ENCODE assay signal across 1 cellular context in the genomic region with DNA sequence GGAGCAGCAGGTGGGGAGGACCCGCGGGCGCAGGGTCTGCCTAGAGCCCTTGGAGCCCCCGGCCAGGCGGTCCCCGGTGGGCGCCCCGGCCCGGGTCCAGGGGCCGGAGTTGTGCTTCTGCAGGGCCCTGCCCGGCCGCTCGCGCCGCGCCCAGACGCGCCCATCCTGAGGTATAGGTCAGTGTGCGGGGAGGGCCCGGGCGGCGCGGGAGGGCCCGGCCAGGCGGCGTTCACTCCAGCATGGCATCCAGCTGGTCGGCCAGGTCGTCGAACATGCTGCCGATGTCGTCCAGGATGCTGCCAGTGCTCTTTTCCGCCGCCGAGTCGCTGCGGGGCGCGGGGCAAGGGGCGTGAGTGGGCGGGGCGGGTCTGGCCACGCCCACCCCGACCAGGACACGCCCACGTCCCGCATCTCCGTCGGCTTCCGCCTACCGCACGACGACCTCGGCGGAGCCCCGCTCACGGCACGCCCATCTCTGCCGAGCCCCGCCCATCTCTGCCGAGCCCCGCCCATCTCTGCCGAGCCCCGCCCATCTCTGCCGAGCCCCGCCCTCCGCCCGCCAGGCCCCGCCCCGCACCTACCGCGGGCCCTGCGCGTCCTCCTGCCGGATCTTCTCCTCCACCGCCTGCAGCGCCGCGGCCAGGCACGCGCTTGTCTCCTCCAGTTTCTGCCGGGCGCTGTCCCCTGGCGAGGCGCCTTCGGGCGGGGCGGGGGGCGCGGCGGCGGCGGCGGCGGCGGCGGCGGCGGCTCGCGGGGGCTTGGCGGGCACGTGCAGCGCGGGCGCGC.
TF ChIP-seq lines count a peak whose summit lies in the region.

No MANE protein-coding gene starts in this region.

TF ChIP-seq in K562, 482 proteins besides CTCF, POLR2A, EP300 and RAD21 (continues in another document):
- TF ChIP-seq ZNF184 (CRISPR knock-in tag; IDR thresholded peaks at IDR 0.05), result no peak
- TF ChIP-seq SPI1 (IDR thresholded peaks at IDR 0.05; ENCODE audit: borderline replicate concordance, low read depth, low read length), result no peak
- TF ChIP-seq, protein P1, sequence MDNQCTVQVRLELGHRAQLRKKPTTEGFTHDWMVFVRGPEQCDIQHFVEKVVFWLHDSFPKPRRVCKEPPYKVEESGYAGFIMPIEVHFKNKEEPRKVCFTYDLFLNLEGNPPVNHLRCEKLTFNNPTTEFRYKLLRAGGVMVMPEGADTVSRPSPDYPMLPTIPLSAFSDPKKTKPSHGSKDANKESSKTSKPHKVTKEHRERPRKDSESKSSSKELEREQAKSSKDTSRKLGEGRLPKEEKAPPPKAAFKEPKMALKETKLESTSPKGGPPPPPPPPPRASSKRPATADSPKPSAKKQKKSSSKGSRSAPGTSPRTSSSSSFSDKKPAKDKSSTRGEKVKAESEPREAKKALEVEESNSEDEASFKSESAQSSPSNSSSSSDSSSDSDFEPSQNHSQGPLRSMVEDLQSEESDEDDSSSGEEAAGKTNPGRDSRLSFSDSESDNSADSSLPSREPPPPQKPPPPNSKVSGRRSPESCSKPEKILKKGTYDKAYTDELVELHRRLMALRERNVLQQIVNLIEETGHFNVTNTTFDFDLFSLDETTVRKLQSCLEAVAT (IDR thresholded peaks at IDR 0.05), result no peak
- TF ChIP-seq ESRRB (CRISPR knock-in tag; IDR thresholded peaks at IDR 0.05; ENCODE audit: borderline replicate concordance), result no peak
- TF ChIP-seq PHB (CRISPR knock-in tag; IDR thresholded peaks at IDR 0.05), result no peak
- TF ChIP-seq ZNF197 (CRISPR knock-in tag; IDR thresholded peaks at IDR 0.05; ENCODE audit: low read depth), result no peak
- TF ChIP-seq, protein P2, sequence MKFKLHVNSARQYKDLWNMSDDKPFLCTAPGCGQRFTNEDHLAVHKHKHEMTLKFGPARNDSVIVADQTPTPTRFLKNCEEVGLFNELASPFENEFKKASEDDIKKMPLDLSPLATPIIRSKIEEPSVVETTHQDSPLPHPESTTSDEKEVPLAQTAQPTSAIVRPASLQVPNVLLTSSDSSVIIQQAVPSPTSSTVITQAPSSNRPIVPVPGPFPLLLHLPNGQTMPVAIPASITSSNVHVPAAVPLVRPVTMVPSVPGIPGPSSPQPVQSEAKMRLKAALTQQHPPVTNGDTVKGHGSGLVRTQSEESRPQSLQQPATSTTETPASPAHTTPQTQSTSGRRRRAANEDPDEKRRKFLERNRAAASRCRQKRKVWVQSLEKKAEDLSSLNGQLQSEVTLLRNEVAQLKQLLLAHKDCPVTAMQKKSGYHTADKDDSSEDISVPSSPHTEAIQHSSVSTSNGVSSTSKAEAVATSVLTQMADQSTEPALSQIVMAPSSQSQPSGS (CRISPR knock-in tag; IDR thresholded peaks at IDR 0.05), result no peak
- TF ChIP-seq, protein P3, sequence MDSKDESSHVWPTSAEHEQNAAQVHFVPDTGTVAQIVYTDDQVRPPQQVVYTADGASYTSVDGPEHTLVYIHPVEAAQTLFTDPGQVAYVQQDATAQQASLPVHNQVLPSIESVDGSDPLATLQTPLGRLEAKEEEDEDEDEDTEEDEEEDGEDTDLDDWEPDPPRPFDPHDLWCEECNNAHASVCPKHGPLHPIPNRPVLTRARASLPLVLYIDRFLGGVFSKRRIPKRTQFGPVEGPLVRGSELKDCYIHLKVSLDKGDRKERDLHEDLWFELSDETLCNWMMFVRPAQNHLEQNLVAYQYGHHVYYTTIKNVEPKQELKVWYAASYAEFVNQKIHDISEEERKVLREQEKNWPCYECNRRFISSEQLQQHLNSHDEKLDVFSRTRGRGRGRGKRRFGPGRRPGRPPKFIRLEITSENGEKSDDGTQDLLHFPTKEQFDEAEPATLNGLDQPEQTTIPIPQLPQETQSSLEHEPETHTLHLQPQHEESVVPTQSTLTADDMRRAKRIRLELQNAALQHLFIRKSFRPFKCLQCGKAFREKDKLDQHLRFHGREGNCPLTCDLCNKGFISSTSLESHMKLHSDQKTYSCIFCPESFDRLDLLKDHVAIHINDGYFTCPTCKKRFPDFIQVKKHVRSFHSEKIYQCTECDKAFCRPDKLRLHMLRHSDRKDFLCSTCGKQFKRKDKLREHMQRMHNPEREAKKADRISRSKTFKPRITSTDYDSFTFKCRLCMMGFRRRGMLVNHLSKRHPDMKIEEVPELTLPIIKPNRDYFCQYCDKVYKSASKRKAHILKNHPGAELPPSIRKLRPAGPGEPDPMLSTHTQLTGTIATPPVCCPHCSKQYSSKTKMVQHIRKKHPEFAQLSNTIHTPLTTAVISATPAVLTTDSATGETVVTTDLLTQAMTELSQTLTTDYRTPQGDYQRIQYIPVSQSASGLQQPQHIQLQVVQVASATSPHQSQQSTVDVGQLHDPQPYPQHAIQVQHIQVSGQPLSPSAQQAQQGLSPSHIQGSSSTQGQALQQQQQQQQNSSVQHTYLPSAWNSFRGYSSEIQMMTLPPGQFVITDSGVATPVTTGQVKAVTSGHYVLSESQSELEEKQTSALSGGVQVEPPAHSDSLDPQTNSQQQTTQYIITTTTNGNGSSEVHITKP (IDR thresholded peaks at IDR 0.05; ENCODE audit: partially characterized antibody), result no peak
- TF ChIP-seq ELF1 (tag; IDR thresholded peaks at IDR 0.05), result no peak
- TF ChIP-seq, protein P4, sequence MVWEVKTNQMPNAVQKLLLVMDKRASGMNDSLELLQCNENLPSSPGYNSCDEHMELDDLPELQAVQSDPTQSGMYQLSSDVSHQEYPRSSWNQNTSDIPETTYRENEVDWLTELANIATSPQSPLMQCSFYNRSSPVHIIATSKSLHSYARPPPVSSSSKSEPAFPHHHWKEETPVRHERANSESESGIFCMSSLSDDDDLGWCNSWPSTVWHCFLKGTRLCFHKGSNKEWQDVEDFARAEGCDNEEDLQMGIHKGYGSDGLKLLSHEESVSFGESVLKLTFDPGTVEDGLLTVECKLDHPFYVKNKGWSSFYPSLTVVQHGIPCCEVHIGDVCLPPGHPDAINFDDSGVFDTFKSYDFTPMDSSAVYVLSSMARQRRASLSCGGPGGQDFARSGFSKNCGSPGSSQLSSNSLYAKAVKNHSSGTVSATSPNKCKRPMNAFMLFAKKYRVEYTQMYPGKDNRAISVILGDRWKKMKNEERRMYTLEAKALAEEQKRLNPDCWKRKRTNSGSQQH (CRISPR knock-in tag; IDR thresholded peaks at IDR 0.05), result no peak
- TF ChIP-seq NFATC3 (IDR thresholded peaks at IDR 0.05), result no peak
- TF ChIP-seq, protein P5, sequence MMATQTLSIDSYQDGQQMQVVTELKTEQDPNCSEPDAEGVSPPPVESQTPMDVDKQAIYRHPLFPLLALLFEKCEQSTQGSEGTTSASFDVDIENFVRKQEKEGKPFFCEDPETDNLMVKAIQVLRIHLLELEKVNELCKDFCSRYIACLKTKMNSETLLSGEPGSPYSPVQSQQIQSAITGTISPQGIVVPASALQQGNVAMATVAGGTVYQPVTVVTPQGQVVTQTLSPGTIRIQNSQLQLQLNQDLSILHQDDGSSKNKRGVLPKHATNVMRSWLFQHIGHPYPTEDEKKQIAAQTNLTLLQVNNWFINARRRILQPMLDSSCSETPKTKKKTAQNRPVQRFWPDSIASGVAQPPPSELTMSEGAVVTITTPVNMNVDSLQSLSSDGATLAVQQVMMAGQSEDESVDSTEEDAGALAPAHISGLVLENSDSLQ (IDR thresholded peaks at IDR 0.05), result peak; percentile 65
- no peak for TF ChIP-seq NR2C1 (IDR thresholded peaks at IDR 0.05)
- no peak for TF ChIP-seq NR2C1 (tag; IDR thresholded peaks at IDR 0.05)
- TF ChIP-seq CBX2 (IDR thresholded peaks at IDR 0.05; ENCODE audit: insufficient read depth, low read length, poor library complexity, severe bottlenecking), result no peak
- TF ChIP-seq, protein P6, sequence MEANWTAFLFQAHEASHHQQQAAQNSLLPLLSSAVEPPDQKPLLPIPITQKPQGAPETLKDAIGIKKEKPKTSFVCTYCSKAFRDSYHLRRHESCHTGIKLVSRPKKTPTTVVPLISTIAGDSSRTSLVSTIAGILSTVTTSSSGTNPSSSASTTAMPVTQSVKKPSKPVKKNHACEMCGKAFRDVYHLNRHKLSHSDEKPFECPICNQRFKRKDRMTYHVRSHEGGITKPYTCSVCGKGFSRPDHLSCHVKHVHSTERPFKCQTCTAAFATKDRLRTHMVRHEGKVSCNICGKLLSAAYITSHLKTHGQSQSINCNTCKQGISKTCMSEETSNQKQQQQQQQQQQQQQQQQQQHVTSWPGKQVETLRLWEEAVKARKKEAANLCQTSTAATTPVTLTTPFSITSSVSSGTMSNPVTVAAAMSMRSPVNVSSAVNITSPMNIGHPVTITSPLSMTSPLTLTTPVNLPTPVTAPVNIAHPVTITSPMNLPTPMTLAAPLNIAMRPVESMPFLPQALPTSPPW (CRISPR knock-in tag; IDR thresholded peaks at IDR 0.05), result peak; percentile 49
- TF ChIP-seq SMARCA4 (IDR thresholded peaks at IDR 0.05), result no peak
- TF ChIP-seq LARP7 (IDR thresholded peaks at IDR 0.05), result no peak
- 0 out of 2 replicates have a peak, but pooled peaks have one; percentile 25 for TF ChIP-seq KLF13 (tag; IDR thresholded peaks at IDR 0.05; ENCODE audit: borderline replicate concordance, low read depth)
- TF ChIP-seq GTF2E2 (tag; IDR thresholded peaks at IDR 0.05), result no peak
- no peak for TF ChIP-seq GTF2F1 (IDR thresholded peaks at IDR 0.05; ENCODE audit: low read depth, low read length)
- TF ChIP-seq BRD9 (IDR thresholded peaks at IDR 0.05; ENCODE audit: low read depth, partially characterized antibody), result no peak
- TF ChIP-seq, protein P7, sequence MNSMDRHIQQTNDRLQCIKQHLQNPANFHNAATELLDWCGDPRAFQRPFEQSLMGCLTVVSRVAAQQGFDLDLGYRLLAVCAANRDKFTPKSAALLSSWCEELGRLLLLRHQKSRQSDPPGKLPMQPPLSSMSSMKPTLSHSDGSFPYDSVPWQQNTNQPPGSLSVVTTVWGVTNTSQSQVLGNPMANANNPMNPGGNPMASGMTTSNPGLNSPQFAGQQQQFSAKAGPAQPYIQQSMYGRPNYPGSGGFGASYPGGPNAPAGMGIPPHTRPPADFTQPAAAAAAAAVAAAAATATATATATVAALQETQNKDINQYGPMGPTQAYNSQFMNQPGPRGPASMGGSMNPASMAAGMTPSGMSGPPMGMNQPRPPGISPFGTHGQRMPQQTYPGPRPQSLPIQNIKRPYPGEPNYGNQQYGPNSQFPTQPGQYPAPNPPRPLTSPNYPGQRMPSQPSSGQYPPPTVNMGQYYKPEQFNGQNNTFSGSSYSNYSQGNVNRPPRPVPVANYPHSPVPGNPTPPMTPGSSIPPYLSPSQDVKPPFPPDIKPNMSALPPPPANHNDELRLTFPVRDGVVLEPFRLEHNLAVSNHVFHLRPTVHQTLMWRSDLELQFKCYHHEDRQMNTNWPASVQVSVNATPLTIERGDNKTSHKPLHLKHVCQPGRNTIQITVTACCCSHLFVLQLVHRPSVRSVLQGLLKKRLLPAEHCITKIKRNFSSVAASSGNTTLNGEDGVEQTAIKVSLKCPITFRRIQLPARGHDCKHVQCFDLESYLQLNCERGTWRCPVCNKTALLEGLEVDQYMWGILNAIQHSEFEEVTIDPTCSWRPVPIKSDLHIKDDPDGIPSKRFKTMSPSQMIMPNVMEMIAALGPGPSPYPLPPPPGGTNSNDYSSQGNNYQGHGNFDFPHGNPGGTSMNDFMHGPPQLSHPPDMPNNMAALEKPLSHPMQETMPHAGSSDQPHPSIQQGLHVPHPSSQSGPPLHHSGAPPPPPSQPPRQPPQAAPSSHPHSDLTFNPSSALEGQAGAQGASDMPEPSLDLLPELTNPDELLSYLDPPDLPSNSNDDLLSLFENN (IDR thresholded peaks at IDR 0.05; ENCODE audit: low read depth in 2 of 2, low read length in 2 of 2), result no peak
- no peak for TF ChIP-seq HMG20A (CRISPR knock-in tag; conservative IDR thresholded peaks at IDR 0.05)
- TF ChIP-seq, protein P8, sequence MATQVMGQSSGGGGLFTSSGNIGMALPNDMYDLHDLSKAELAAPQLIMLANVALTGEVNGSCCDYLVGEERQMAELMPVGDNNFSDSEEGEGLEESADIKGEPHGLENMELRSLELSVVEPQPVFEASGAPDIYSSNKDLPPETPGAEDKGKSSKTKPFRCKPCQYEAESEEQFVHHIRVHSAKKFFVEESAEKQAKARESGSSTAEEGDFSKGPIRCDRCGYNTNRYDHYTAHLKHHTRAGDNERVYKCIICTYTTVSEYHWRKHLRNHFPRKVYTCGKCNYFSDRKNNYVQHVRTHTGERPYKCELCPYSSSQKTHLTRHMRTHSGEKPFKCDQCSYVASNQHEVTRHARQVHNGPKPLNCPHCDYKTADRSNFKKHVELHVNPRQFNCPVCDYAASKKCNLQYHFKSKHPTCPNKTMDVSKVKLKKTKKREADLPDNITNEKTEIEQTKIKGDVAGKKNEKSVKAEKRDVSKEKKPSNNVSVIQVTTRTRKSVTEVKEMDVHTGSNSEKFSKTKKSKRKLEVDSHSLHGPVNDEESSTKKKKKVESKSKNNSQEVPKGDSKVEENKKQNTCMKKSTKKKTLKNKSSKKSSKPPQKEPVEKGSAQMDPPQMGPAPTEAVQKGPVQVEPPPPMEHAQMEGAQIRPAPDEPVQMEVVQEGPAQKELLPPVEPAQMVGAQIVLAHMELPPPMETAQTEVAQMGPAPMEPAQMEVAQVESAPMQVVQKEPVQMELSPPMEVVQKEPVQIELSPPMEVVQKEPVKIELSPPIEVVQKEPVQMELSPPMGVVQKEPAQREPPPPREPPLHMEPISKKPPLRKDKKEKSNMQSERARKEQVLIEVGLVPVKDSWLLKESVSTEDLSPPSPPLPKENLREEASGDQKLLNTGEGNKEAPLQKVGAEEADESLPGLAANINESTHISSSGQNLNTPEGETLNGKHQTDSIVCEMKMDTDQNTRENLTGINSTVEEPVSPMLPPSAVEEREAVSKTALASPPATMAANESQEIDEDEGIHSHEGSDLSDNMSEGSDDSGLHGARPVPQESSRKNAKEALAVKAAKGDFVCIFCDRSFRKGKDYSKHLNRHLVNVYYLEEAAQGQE (CRISPR knock-in tag; IDR thresholded peaks at IDR 0.05; ENCODE audit: low read depth), result 0 out of 2 replicates have a peak, but pooled peaks have one; percentile 24
- no peak for TF ChIP-seq DMBX1 (CRISPR knock-in tag; IDR thresholded peaks at IDR 0.05; ENCODE audit: borderline replicate concordance)
- TF ChIP-seq BHLHE40 (IDR thresholded peaks at IDR 0.05; ENCODE audit: low read length), result peak; percentile 67
- no peak for TF ChIP-seq TOE1 (IDR thresholded peaks at IDR 0.05; ENCODE audit: borderline replicate concordance)
- no peak for TF ChIP-seq TOE1 (CRISPR knock-in tag; IDR thresholded peaks at IDR 0.05; ENCODE audit: borderline replicate concordance, low read depth)
- TF ChIP-seq CXXC5 (CRISPR knock-in tag; IDR thresholded peaks at IDR 0.05), result peak; percentile 41
- TF ChIP-seq SIX5 (IDR thresholded peaks at IDR 0.05; ENCODE audit: borderline replicate concordance in 1 of 2, insufficient read depth in 1 of 2, low read depth in 1 of 2, low read length in 2 of 2), result no peak
- no peak for TF ChIP-seq NR2C2 (CRISPR knock-in tag; IDR thresholded peaks at IDR 0.05)
- TF ChIP-seq NR2C2 (tag; IDR thresholded peaks at IDR 0.05), result no peak
- TF ChIP-seq HNRNPUL1 (IDR thresholded peaks at IDR 0.05; ENCODE audit: low read length), result no peak
- TF ChIP-seq RFX5 (IDR thresholded peaks at IDR 0.05; ENCODE audit: low read depth, low read length), result no peak
- peak; percentile 55 for TF ChIP-seq POLR2B (IDR thresholded peaks at IDR 0.05; ENCODE audit: low read depth, partially characterized antibody)
- TF ChIP-seq ZNF134 (CRISPR knock-in tag; conservative IDR thresholded peaks at IDR 0.05), result no peak
